In the genomic region with DNA sequence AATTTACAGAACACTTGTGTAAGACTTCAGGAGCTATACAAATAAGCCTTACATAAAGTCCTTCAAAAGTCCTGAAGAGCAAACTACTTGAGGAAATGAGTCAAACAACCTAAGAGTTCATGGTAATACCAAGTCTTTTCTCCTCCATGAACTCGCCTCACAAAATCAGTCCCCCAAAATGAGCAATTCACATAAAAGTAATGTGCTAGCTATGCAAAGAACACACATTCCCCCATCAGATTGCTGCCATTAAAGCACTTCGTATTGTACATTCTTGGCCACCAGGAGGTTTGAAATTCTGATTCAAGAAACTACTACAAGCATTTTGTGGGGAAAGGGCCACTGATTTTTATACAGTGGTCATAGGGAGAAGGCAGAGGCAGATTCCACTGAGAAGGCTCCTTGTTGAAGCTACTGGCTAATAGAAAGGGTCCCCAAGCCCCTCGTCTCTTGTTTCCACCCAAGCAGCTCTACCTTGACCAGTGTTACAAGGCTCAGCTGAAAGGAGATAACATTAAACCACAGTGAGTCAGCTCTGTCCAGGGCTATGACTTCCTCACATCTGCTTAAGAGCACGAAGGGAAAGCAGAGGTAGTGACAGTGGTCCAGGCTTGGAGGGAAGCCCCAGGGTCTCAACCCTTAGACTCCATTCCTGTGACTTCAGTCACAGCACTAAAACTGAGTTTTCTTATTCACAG, we compare ENCODE assay signal across 10 cellular contexts.
DNase-seq lines count a peak whose midpoint lies in the region; ATAC-seq and TF ChIP-seq lines count a peak whose summit lies in the region.
"Had no signal": no experiment of that assay in that cellular context is flagged by ENCODE, and none has a peak within 500 bp of the region (broad histone marks: within the 10 kb centered on the region; RNA-seq: fewer than 3 reads in every experiment).

No MANE protein-coding gene starts in this region.

- CTCF ChIA-PET in activated CD4-positive, alpha-beta memory T cell treated with anti-CD3 and anti-CD28 coated beads for 36 hours (lab: Charles Lee) = interaction anchor here (0.8 to 2.0 kb wide), 2 partner anchors 47 to 105 kb away, joined by 3 to 6 read pairs; no protein-coding TSS in a partner anchor

- H3K27me3 Mint-ChIP-seq in stimulated activated naive CD8-positive, alpha-beta T cell treated with anti-CD3 and anti-CD28 coated beads, Interleukin-15, amount 100 ng/mL, for 72 hours = no peaks in the 10 kb centered on the region
- peaks cover 3% of the 10 kb centered on the region for H3K27me3 Mint-ChIP-seq in activated CD4-positive, alpha-beta memory T cell treated with anti-CD3 and anti-CD28 coated beads for 36 hours

- no peaks in the 10 kb centered on the region for H3K36me3 Mint-ChIP-seq in activated CD4-positive, alpha-beta memory T cell treated with anti-CD3 and anti-CD28 coated beads for 36 hours

- POLR2A ChIA-PET in activated CD4-positive, alpha-beta memory T cell treated with anti-CD3 and anti-CD28 coated beads for 36 hours (lab: Charles Lee) = interaction anchor here (1.2 to 1.5 kb wide), 2 partner anchors 8 to 115 kb away, joined by 3 read pairs; a partner anchor contains a TSS

- no peak for TF ChIP-seq CTCF in fibroblast of villous mesenchyme (IDR thresholded peaks at IDR 0.05; ENCODE audit: insufficient read depth, low read depth, low read length)

- no peaks in the 10 kb centered on the region for H3K9me3 Mint-ChIP-seq in stimulated activated naive CD8-positive, alpha-beta T cell treated with anti-CD3 and anti-CD28 coated beads, Interleukin-15, amount 100 ng/mL, for 72 hours
- H3K9me3 Mint-ChIP-seq in activated CD4-positive, alpha-beta memory T cell treated with anti-CD3 and anti-CD28 coated beads for 36 hours = no peaks in the 10 kb centered on the region

- H3K4me3 ChIP-seq in fibroblast of villous mesenchyme (ENCODE audit: low read depth, low read length) (no peak overlapping the region), H7 (ENCODE audit: insufficient read depth, low read depth, low read length) (no peak overlapping the region)
- H3K4me3 ChIP-seq: ascending aorta had no signal

- no peaks in the 10 kb centered on the region for H3K4me1 Mint-ChIP-seq in stimulated activated naive CD8-positive, alpha-beta T cell treated with anti-CD3 and anti-CD28 coated beads, Interleukin-15, amount 100 ng/mL, for 72 hours
- H3K4me1 Mint-ChIP-seq in activated CD4-positive, alpha-beta memory T cell treated with anti-CD3 and anti-CD28 coated beads for 36 hours (ENCODE audit: low read depth) = peaks cover 45% of the 10 kb centered on the region

- no peaks in the 10 kb centered on the region for H3K27me3 ChIP-seq in H7 (ENCODE audit: control insufficient read depth, insufficient read depth, low read length)
- H3K27me3 ChIP-seq: ascending aorta had no signal

- H3K4me3 Mint-ChIP-seq in stimulated activated naive CD8-positive, alpha-beta T cell treated with anti-CD3 and anti-CD28 coated beads, Interleukin-15, amount 100 ng/mL, for 72 hours = no peak overlapping the region
- H3K4me3 Mint-ChIP-seq in activated CD4-positive, alpha-beta memory T cell treated with anti-CD3 and anti-CD28 coated beads for 36 hours = no peak overlapping the region

- no peak overlapping the region for H3K27ac ChIP-seq in substantia nigra (ENCODE audit: low read depth, low read length, poor library complexity, severe bottlenecking)
- H3K27ac ChIP-seq: ascending aorta had no signal

- no peak overlapping the region for H3K27ac Mint-ChIP-seq in stimulated activated naive CD8-positive, alpha-beta T cell treated with anti-CD3 and anti-CD28 coated beads, Interleukin-15, amount 100 ng/mL, for 72 hours
- no peak overlapping the region for H3K27ac Mint-ChIP-seq in activated CD4-positive, alpha-beta memory T cell treated with anti-CD3 and anti-CD28 coated beads for 36 hours

- intact Hi-C loops in activated CD4-positive, alpha-beta memory T cell treated with anti-CD3 and anti-CD28 coated beads for 36 hours (cut with micrococcal nuclease) = loop anchor here (2.0 to 10.0 kb wide), 2 partner anchors 52 to 758 kb away; a partner anchor contains a TSS

- no peak for DNase-seq in stimulated activated naive CD8-positive, alpha-beta T cell treated with anti-CD3 and anti-CD28 coated beads, Interleukin-15, amount 100 ng/mL, for 72 hours
- no peak for DNase-seq in stimulated activated naive CD8-positive, alpha-beta T cell treated with anti-CD3 and anti-CD28 coated beads, Interleukin-15, Interleukin-2, amounts not matched to agents 100 U/mL and 50 U/mL, for 24 hours
- peak; percentile 48 for DNase-seq in fibroblast of villous mesenchyme (ENCODE audit: low read depth)
- no peak for DNase-seq in NCI-H1694 treated with DMSO at 0.1 percent for 48 hours (lab: John Stamatoyannopoulos, UW)
- no peak for DNase-seq in activated CD4-positive, alpha-beta memory T cell treated with anti-CD3 and anti-CD28 coated beads for 36 hours
- no peak for DNase-seq in substantia nigra (lab: John Stamatoyannopoulos, UW)
- DNase-seq in H7 = no peak

- peak; percentile 81 for ATAC-seq in stimulated activated naive CD8-positive, alpha-beta T cell treated with anti-CD3 and anti-CD28 coated beads, Interleukin-15, amount 100 ng/mL, for 72 hours
- ATAC-seq in stimulated activated naive CD8-positive, alpha-beta T cell treated with anti-CD3 and anti-CD28 coated beads, Interleukin-15, Interleukin-2, amounts not matched to agents 100 U/mL and 50 U/mL, for 24 hours = no peak
- ATAC-seq in SK-N-SH treated with all-trans-retinoic acid at 6 μM for 48 hours = peak; percentile 67
- ATAC-seq: Right ventricle myocardium inferior had no signal

- H3K36me3 ChIP-seq in H7 (replicated peaks; ENCODE audit: control insufficient read depth, insufficient read depth, low read length) = no peaks in the 10 kb centered on the region
- H3K36me3 ChIP-seq: ascending aorta had no signal

TF ChIP-seq in SK-N-SH treated with all-trans-retinoic acid at 6 μM for 48 hours, 23 proteins besides CTCF, POLR2A, EP300 and RAD21:
- TF ChIP-seq BACH2 (CRISPR knock-in tag; IDR thresholded peaks at IDR 0.05; ENCODE audit: borderline replicate concordance) (no peak), OSR1 (CRISPR knock-in tag; IDR thresholded peaks at IDR 0.05) (no peak), RARB (CRISPR knock-in tag; IDR thresholded peaks at IDR 0.05) (no peak), ZNF70 (CRISPR knock-in tag; IDR thresholded peaks at IDR 0.05) (no peak), TCF4 (CRISPR knock-in tag; IDR thresholded peaks at IDR 0.05; ENCODE audit: borderline replicate concordance) (no peak), TOX (CRISPR knock-in tag; IDR thresholded peaks at IDR 0.05; ENCODE audit: borderline replicate concordance) (no peak), ZFP3 (CRISPR knock-in tag; IDR thresholded peaks at IDR 0.05) (no peak), CSDC2 (CRISPR knock-in tag; IDR thresholded peaks at IDR 0.05) (no peak), SNAI2 (CRISPR knock-in tag; IDR thresholded peaks at IDR 0.05) (no peak)
- TF ChIP-seq, protein P1, sequence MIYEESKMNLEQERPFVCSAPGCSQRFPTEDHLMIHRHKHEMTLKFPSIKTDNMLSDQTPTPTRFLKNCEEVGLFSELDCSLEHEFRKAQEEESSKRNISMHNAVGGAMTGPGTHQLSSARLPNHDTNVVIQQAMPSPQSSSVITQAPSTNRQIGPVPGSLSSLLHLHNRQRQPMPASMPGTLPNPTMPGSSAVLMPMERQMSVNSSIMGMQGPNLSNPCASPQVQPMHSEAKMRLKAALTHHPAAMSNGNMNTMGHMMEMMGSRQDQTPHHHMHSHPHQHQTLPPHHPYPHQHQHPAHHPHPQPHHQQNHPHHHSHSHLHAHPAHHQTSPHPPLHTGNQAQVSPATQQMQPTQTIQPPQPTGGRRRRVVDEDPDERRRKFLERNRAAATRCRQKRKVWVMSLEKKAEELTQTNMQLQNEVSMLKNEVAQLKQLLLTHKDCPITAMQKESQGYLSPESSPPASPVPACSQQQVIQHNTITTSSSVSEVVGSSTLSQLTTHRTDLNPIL (CRISPR knock-in tag; IDR thresholded peaks at IDR 0.05; ENCODE audit: low read depth) = no peak
- TF ChIP-seq, protein P2, sequence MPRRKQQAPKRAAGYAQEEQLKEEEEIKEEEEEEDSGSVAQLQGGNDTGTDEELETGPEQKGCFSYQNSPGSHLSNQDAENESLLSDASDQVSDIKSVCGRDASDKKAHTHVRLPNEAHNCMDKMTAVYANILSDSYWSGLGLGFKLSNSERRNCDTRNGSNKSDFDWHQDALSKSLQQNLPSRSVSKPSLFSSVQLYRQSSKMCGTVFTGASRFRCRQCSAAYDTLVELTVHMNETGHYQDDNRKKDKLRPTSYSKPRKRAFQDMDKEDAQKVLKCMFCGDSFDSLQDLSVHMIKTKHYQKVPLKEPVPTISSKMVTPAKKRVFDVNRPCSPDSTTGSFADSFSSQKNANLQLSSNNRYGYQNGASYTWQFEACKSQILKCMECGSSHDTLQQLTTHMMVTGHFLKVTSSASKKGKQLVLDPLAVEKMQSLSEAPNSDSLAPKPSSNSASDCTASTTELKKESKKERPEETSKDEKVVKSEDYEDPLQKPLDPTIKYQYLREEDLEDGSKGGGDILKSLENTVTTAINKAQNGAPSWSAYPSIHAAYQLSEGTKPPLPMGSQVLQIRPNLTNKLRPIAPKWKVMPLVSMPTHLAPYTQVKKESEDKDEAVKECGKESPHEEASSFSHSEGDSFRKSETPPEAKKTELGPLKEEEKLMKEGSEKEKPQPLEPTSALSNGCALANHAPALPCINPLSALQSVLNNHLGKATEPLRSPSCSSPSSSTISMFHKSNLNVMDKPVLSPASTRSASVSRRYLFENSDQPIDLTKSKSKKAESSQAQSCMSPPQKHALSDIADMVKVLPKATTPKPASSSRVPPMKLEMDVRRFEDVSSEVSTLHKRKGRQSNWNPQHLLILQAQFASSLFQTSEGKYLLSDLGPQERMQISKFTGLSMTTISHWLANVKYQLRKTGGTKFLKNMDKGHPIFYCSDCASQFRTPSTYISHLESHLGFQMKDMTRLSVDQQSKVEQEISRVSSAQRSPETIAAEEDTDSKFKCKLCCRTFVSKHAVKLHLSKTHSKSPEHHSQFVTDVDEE (CRISPR knock-in tag; IDR thresholded peaks at IDR 0.05) = no peak
- TF ChIP-seq, protein P3, sequence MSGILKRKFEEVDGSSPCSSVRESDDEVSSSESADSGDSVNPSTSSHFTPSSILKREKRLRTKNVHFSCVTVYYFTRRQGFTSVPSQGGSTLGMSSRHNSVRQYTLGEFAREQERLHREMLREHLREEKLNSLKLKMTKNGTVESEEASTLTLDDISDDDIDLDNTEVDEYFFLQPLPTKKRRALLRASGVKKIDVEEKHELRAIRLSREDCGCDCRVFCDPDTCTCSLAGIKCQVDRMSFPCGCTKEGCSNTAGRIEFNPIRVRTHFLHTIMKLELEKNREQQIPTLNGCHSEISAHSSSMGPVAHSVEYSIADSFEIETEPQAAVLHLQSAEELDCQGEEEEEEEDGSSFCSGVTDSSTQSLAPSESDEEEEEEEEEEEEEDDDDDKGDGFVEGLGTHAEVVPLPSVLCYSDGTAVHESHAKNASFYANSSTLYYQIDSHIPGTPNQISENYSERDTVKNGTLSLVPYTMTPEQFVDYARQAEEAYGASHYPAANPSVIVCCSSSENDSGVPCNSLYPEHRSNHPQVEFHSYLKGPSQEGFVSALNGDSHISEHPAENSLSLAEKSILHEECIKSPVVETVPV (CRISPR knock-in tag; IDR thresholded peaks at IDR 0.05) = no peak
TF ChIP-seq in SK-N-SH treated with all-trans-retinoic acid at 6 μM for 48 hours: peak in this region for 0.
